Comparison of ENCODE assay signal across 9 cellular contexts in genomic region chr17:60141111-60142018, GRCh38. TPM values are rescaled to one million over a fixed set of nuclear protein-coding genes. Genes with fewer than 3 reads are reported as not detected.
A peak's percentile ranks its signal among the peaks of the same experiment; 100 is the strongest.
DNase-seq lines count a peak whose midpoint lies in the region; ATAC-seq, FAIRE-seq and TF ChIP-seq lines count a peak whose summit lies in the region.
"Had no signal": no experiment of that assay in that cellular context is flagged by ENCODE, and none has a peak within 500 bp of the region (broad histone marks: within the 10 kb centered on the region; RNA-seq: fewer than 3 reads in every experiment).

No MANE protein-coding gene starts in this region.

- H3K56ac ChIP-seq in IMR-90 (ENCODE audit: extremely low read depth, insufficient read depth, low read length) = no peak overlapping the region
- H3K56ac ChIP-seq in H1 (replicated peaks; ENCODE audit: insufficient read length, low read depth, low read length) = no peak overlapping the region

- peaks cover 22% of the 10 kb centered on the region for H3K4me1 ChIP-seq in Caco-2
- peaks cover 11% of the 10 kb centered on the region for H3K4me1 ChIP-seq in IMR-90 (ENCODE audit: control insufficient read depth, insufficient read depth, low read length)
- peaks cover 10 to 29% (median 20%) of the 10 kb centered on the region in 4 experiments for H3K4me1 ChIP-seq in H1 (replicated peaks in 1 of 4; ENCODE audit: control insufficient read depth in 3 of 4, insufficient read depth in 4 of 4, low read length in 3 of 4)
- H3K4me1 ChIP-seq in mesodermal cell (ENCODE audit: control insufficient read depth, insufficient read depth, low read length, poor library complexity, severe bottlenecking) = peaks cover 7% of the 10 kb centered on the region

- ATAC-seq in IMR-90 (ENCODE audit: low read depth) (peak; percentile 12; the same call in 1 of the 2 replicates), T-cell (replicated peaks in 1 of 4) (no peak), GM19463 (IDR thresholded peaks at IDR 0.05; ENCODE audit: unreplicated experiment) (no peak)

- TF ChIP-seq CTCF in Caco-2 (IDR thresholded peaks at IDR 0.05; ENCODE audit: insufficient read depth in 1 of 2, low read depth in 1 of 2, low read length in 1 of 2, severe bottlenecking in 1 of 2, unreplicated experiment in 1 of 2) = no peak
- no peak for TF ChIP-seq CTCF in IMR-90 (conservative IDR thresholded peaks at IDR 0.05; ENCODE audit: low read depth, low read length)
- TF ChIP-seq CTCF in H1 (IDR thresholded peaks at IDR 0.05; ENCODE audit: control extremely low read depth in 1 of 3, insufficient read depth in 1 of 3, low read depth in 1 of 3, low read length in 3 of 3) = no peak

- H3K27me3 ChIP-seq in Caco-2 (replicated peaks; ENCODE audit: control insufficient read depth, insufficient read depth, low read length) (no peaks in the 10 kb centered on the region), IMR-90 (ENCODE audit: control insufficient read depth, insufficient read depth, low read length) (peaks cover 49% of the 10 kb centered on the region), H1 (replicated peaks in 1 of 4; ENCODE audit: control insufficient read depth in 3 of 4, extremely low read depth in 1 of 4, insufficient read depth in 3 of 4, low read length in 3 of 4) (peaks cover 44 to 57% (median 56%) of the 10 kb centered on the region in 4 experiments)

- H2AK9ac ChIP-seq in IMR-90 (replicated peaks; ENCODE audit: low read depth, low read length, poor library complexity) = peak overlapping the region; percentile 52

- H3K14ac ChIP-seq in IMR-90 (replicated peaks; ENCODE audit: low read depth, low read length) = no peak overlapping the region
- no peak overlapping the region for H3K14ac ChIP-seq in H1 (ENCODE audit: insufficient read length)

- no peak for TF ChIP-seq EP300 in H1 (IDR thresholded peaks at IDR 0.05; ENCODE audit: borderline replicate concordance in 1 of 2, low read depth in 2 of 2, low read length in 2 of 2)

- DNase-seq in Caco-2 = peak in 1 of 2 experiments; percentile 26
- peak; percentile 13 for DNase-seq in IMR-90
- peak in 1 of 2 experiments; percentile 69 for DNase-seq in H1 (ENCODE audit: low read depth in 1 of 2, low spot score in 2 of 2)
- DNase-seq in T-cell = no peak
- no peak for DNase-seq in NCI-H2029 (lab: John Stamatoyannopoulos, UW)
- DNase-seq in activated naive CD8-positive, alpha-beta T cell treated with anti-CD3 and anti-CD28 coated beads for 36 hours = no peak
- DNase-seq: activated T-cell treated with anti-CD3 and anti-CD28 coated beads, Interleukin-2, amount 50 U/mL, for 1 hour had no signal

- BruUV-seq in Caco-2 (replicated peaks; lab: Mats Ljungman, UMichigan) = no TSS peak
- BruUV-seq in IMR-90 (replicated peaks; lab: Mats Ljungman, UMichigan) = no TSS peak

- H4K5ac ChIP-seq in IMR-90 (ENCODE audit: low read depth, low read length) = no peak overlapping the region; the same call in 1 of the 2 replicates
- no peak overlapping the region for H4K5ac ChIP-seq in H1 (ENCODE audit: insufficient read length, low read depth, low read length)

- 0 out of 2 replicates have a peak overlapping the region, but pooled peaks have one; percentile 14 for H3K23ac ChIP-seq in IMR-90 (ENCODE audit: low read depth, low read length)
- no peak overlapping the region for H3K23ac ChIP-seq in H1 (ENCODE audit: insufficient read length)

- H3K9me1 ChIP-seq in IMR-90 (ENCODE audit: insufficient read depth, low read length) = no peaks in the 10 kb centered on the region; the same call in 1 of the 2 replicates

- H3K18ac ChIP-seq in IMR-90 (ENCODE audit: low read depth, low read length) (no peak overlapping the region), H1 (ENCODE audit: extremely low read depth, low read length) (no peak overlapping the region)

- intact Hi-C loops in Caco-2 (cut with micrococcal nuclease; ENCODE audit: unreplicated experiment) = no loop called here
- intact Hi-C loops in IMR-90 (cut with micrococcal nuclease) = loop anchor here (2.0 to 10.0 kb wide), 2 partner anchors 31 to 493 kb away; no protein-coding TSS in a partner anchor

- H3K4ac ChIP-seq in IMR-90 (ENCODE audit: low read depth, low read length) (no peak overlapping the region), H1 (replicated peaks; ENCODE audit: insufficient read length, low read depth, low read length) (no peak overlapping the region)

- peak overlapping the region; percentile 1; the same call in 1 of the 2 replicates for H3K9ac ChIP-seq in IMR-90 (ENCODE audit: low read depth, low read length)
- peak overlapping the region in 2 of 4 experiments; percentile 15 to 34; a peak in 1 of 7 replicates for H3K9ac ChIP-seq in H1 (replicated peaks in 1 of 4; ENCODE audit: extremely low read depth in 1 of 4, low read depth in 3 of 4, low read length in 3 of 4)

- H3K36me3 ChIP-seq in Caco-2 (ENCODE audit: control insufficient read depth, insufficient read depth, low read length) (no peaks in the 10 kb centered on the region), IMR-90 (ENCODE audit: control insufficient read depth, insufficient read depth, low read length) (no peaks in the 10 kb centered on the region), H1 (ENCODE audit: control insufficient read depth in 2 of 4, insufficient read depth in 4 of 4, low read length in 3 of 4) (no peaks in the 10 kb centered on the region; a peak in 1 of 8 replicates), mesodermal cell (ENCODE audit: control insufficient read depth, insufficient read depth, low read length) (no peaks in the 10 kb centered on the region)

- dilution Hi-C loops in IMR-90 (cut with HindIII; ENCODE audit: low sequenced_read_pairs, unreplicated experiment) = no loop called here

- H2BK20ac ChIP-seq in IMR-90 (ENCODE audit: low read depth, low read length) (no peak overlapping the region), H1 (ENCODE audit: low read length) (no peak overlapping the region)

- CTCF ChIA-PET in Caco-2 (lab: Charles Lee) = interaction anchor here (0.6 to 1.9 kb wide), 9 partner anchors 9 to 208 kb away, joined by 3 to 8 read pairs (median 3); no protein-coding TSS in a partner anchor
- CTCF ChIA-PET in IMR-90 (lab: Yijun Ruan, JAX) = interaction anchor here (0.6 to 0.7 kb wide), 2 partner anchors 12 to 437 kb away, joined by 3 to 4 read pairs; no protein-coding TSS in a partner anchor
- CTCF ChIA-PET in H1 (lab: Charles Lee; ENCODE audit: partially characterized antibody) = interaction anchor here (0.6 to 10.2 kb wide), 26 partner anchors 8 to 496 kb away, joined by 3 to 148 read pairs (median 4); partner anchors contain the start of gene CA4
- CTCF ChIA-PET in T-cell (lab: Charles Lee) = interaction anchor here (0.6 to 1.0 kb wide), 3 partner anchors 10 to 299 kb away, joined by 3 to 4 read pairs (median 4); no protein-coding TSS in a partner anchor

- peaks cover 8% of the 10 kb centered on the region; the same call in 1 of the 2 replicates for H3K23me2 ChIP-seq in H1 (ENCODE audit: low read depth, low read length)

- H3K4me2 ChIP-seq in IMR-90 (ENCODE audit: low read depth, low read length) (peak overlapping the region; percentile 1; the same call in 1 of the 2 replicates), H1 (ENCODE audit: insufficient read depth in 1 of 2, low read depth in 2 of 2, low read length in 2 of 2) (peak overlapping the region; percentile 75 to 95)

- in situ Hi-C loops in IMR-90 (cut with MboI; ENCODE audit: low sequenced_read_pairs) = loop anchor here (25.0 kb wide), 2 partner anchors 271 to 496 kb away; partner anchors contain the start of gene CHCT1

- H3K4me3 Mint-ChIP-seq in Caco-2 (ENCODE audit: unreplicated experiment) (peak overlapping the region; percentile 73), T-cell (peak overlapping the region in 1 of 3 donors; percentile 16)
- no peak overlapping the region for H3K4me3 Mint-ChIP-seq in activated naive CD8-positive, alpha-beta T cell treated with anti-CD3 and anti-CD28 coated beads for 36 hours

- H2AK5ac ChIP-seq in IMR-90 (ENCODE audit: low read depth, low read length) (no peak overlapping the region), H1 (ENCODE audit: low read depth, low read length) (no peak overlapping the region)

- H3K36me3 Mint-ChIP-seq in Caco-2 (ENCODE audit: insufficient read depth, unreplicated experiment) (no peaks in the 10 kb centered on the region), T-cell (no peaks in the 10 kb centered on the region)
- H3K36me3 Mint-ChIP-seq in activated naive CD8-positive, alpha-beta T cell treated with anti-CD3 and anti-CD28 coated beads for 36 hours = no peaks in the 10 kb centered on the region

- H4K91ac ChIP-seq in IMR-90 (ENCODE audit: insufficient read depth, low read depth, low read length) (peak overlapping the region; percentile 24; the same call in 1 of the 2 replicates), H1 (replicated peaks; ENCODE audit: insufficient read length, low read length) (no peak overlapping the region)

- H3K9me3 ChIP-seq in Caco-2 (no peaks in the 10 kb centered on the region), IMR-90 (ENCODE audit: control insufficient read depth, insufficient read depth, low read length) (no peaks in the 10 kb centered on the region), H1 (ENCODE audit: insufficient read depth in 2 of 2, low read depth in 1 of 2, low read length in 1 of 2) (no peaks in the 10 kb centered on the region), mesodermal cell (ENCODE audit: control insufficient read depth, low read length) (no peaks in the 10 kb centered on the region)

- no peak overlapping the region for H4K8ac ChIP-seq in IMR-90 (ENCODE audit: low read depth in 2 of 2, low read length in 2 of 2)
- no peak overlapping the region for H4K8ac ChIP-seq in H1 (ENCODE audit: extremely low read depth, insufficient read depth, low read length)

- TF ChIP-seq POLR2A in IMR-90 (IDR thresholded peaks at IDR 0.05; ENCODE audit: low read depth, low read length) = no peak
- TF ChIP-seq POLR2A in H1 (IDR thresholded peaks at IDR 0.05; ENCODE audit: control extremely low read depth in 1 of 2, low read depth in 2 of 2, low read length in 2 of 2) = no peak

- no peaks in the 10 kb centered on the region for H3K9me3 Mint-ChIP-seq in Caco-2 (ENCODE audit: unreplicated experiment)
- no peaks in the 10 kb centered on the region for H3K9me3 Mint-ChIP-seq in T-cell
- H3K9me3 Mint-ChIP-seq in activated naive CD8-positive, alpha-beta T cell treated with anti-CD3 and anti-CD28 coated beads for 36 hours = no peaks in the 10 kb centered on the region

- POLR2A ChIA-PET in Caco-2 (lab: Charles Lee) = no interaction called here
- POLR2A ChIA-PET in IMR-90 (lab: Charles Lee; ENCODE audit: unreplicated experiment) = no interaction called here
- POLR2A ChIA-PET in H1 (lab: Charles Lee; ENCODE audit: partially characterized antibody) = interaction anchor here (0.9 to 2.5 kb wide), 7 partner anchors 8 to 34 kb away, joined by 3 to 13 read pairs (median 5); partner anchors contain the start of gene CA4
- POLR2A ChIA-PET in T-cell (lab: Charles Lee) = no interaction called here

- TF ChIP-seq RAD21 in IMR-90 (IDR thresholded peaks at IDR 0.05; ENCODE audit: low read length) = no peak
- TF ChIP-seq RAD21 in H1 (IDR thresholded peaks at IDR 0.05 in 1 of 2, conservative IDR thresholded peaks at IDR 0.05 in 1 of 2; ENCODE audit: low read depth in 2 of 2, low read length in 2 of 2) = no peak

- H2BK15ac ChIP-seq in IMR-90 (ENCODE audit: low read depth, low read length) = no peak overlapping the region
- H2BK15ac ChIP-seq in H1 (ENCODE audit: low read length) = no peak overlapping the region

- H3K27me3 Mint-ChIP-seq in Caco-2 (ENCODE audit: insufficient read depth, unreplicated experiment) = no peaks in the 10 kb centered on the region
- H3K27me3 Mint-ChIP-seq in T-cell = peaks cover 68 to 83% of the 10 kb centered on the region in 2 donors
- H3K27me3 Mint-ChIP-seq in activated naive CD8-positive, alpha-beta T cell treated with anti-CD3 and anti-CD28 coated beads for 36 hours = peaks cover 92% of the 10 kb centered on the region

- H3K4me3 ChIP-seq in Caco-2 (ENCODE audit: low read depth, low read length) (no peak overlapping the region), IMR-90 (ENCODE audit: insufficient read depth, low read depth, low read length) (no peak overlapping the region), H1 (ENCODE audit: extremely low read depth in 1 of 4, insufficient read depth in 2 of 4, low read depth in 3 of 4, low read length in 4 of 4) (peak overlapping the region; percentile 24 to 59 (median 40); a peak in 7 of 8 replicates), mesodermal cell (ENCODE audit: extremely low read depth, insufficient read depth, low read length, poor library complexity, severe bottlenecking) (peak overlapping the region; percentile 5)

- WGBS in IMR-90 (ENCODE audit: extremely low coverage in 2 of 2, insufficient read length in 1 of 2), 2 experiments = 27% methylated on average over 22 of the region's 52 CpGs; no CpG with 5 or more reads in 1 of the 2 experiments
- 16% methylated on average over 44 of the region's 52 CpGs; no CpG with 5 or more reads in 1 of the 2 experiments for WGBS in H1 (ENCODE audit: extremely low coverage in 1 of 2, insufficient coverage in 1 of 2, insufficient read length in 1 of 2, insufficient replicate concordance in 2 of 2, low coverage in 1 of 2, low lambda C conversion rate in 2 of 2, missing lambda C conversion rate in 1 of 2), 2 experiments
- 10 to 12% methylated on average over 45 to 48 of the region's 52 CpGs for WGBS in mesodermal cell (ENCODE audit: insufficient coverage in 2 of 2), 2 experiments

- H2BK120ac ChIP-seq in IMR-90 (ENCODE audit: low read depth, low read length) (no peak overlapping the region), H1 (replicated peaks; ENCODE audit: low read depth, low read length) (no peak overlapping the region)

- no peaks in the 10 kb centered on the region for H3K79me1 ChIP-seq in IMR-90 (ENCODE audit: low read depth in 1 of 2, low read length in 2 of 2)
- H3K79me1 ChIP-seq in H1 (ENCODE audit: low read depth, low read length) = no peaks in the 10 kb centered on the region

- no peak overlapping the region for H2BK12ac ChIP-seq in H1 (ENCODE audit: low read depth, low read length)

- H2AFZ ChIP-seq in IMR-90 (replicated peaks; ENCODE audit: low read length, poor library complexity) (peak overlapping the region; percentile 40), H1 (ENCODE audit: low read length) (no peak overlapping the region)

- H3K79me2 ChIP-seq in H1 (ENCODE audit: control insufficient read depth in 1 of 2, insufficient read depth in 2 of 2, low read length in 2 of 2) = no peaks in the 10 kb centered on the region

- no peak for FAIRE-seq in H1 (lab: Jason Lieb, UNC)

- H4K20me1 ChIP-seq in IMR-90 (ENCODE audit: insufficient read depth, low read length) (no peaks in the 10 kb centered on the region), H1 (replicated peaks in 1 of 2; ENCODE audit: control insufficient read depth in 1 of 2, insufficient read depth in 2 of 2, low read length in 2 of 2) (peaks cover 2 to 8% of the 10 kb centered on the region in 2 experiments)

- H2BK5ac ChIP-seq in IMR-90 (ENCODE audit: low read depth, low read length, poor library complexity, severe bottlenecking) = no peak overlapping the region
- no peak overlapping the region for H2BK5ac ChIP-seq in H1 (ENCODE audit: low read depth, low read length)

- peak overlapping the region; percentile 46 for H3K27ac Mint-ChIP-seq in Caco-2 (ENCODE audit: unreplicated experiment)
- peak overlapping the region in 1 of 2 donors; percentile 21 for H3K27ac Mint-ChIP-seq in T-cell
- H3K27ac Mint-ChIP-seq in activated naive CD8-positive, alpha-beta T cell treated with anti-CD3 and anti-CD28 coated beads for 36 hours = no peak overlapping the region

- peaks cover 39% of the 10 kb centered on the region for H3K4me1 Mint-ChIP-seq in Caco-2 (ENCODE audit: low read depth, unreplicated experiment)
- peaks cover 17 to 36% (median 27%) of the 10 kb centered on the region in 3 donors for H3K4me1 Mint-ChIP-seq in T-cell
- H3K4me1 Mint-ChIP-seq in activated naive CD8-positive, alpha-beta T cell treated with anti-CD3 and anti-CD28 coated beads for 36 hours = peaks cover 12% of the 10 kb centered on the region

- H3K27ac ChIP-seq in IMR-90 (ENCODE audit: insufficient read depth, low read length) = peak overlapping the region; percentile 14; the same call in 1 of the 2 replicates
- H3K27ac ChIP-seq in H1 (ENCODE audit: low read depth, low read length) = no peak overlapping the region
- no peak overlapping the region for H3K27ac ChIP-seq in mesodermal cell (ENCODE audit: low read depth, low read length, severe bottlenecking)

RNA-seq across cellular contexts. Expression of gene CA4, which starts 8.4 kb away (rescaled TPM):
- total RNA-seq in Caco-2 (2022) (not detected in 2 replicates), IMR-90 (2012; rRNA removed) (not detected in 2 replicates), T-cell (not detected)
- polyA plus RNA-seq in IMR-90 (2012; rRNA removed) (not detected in 2 replicates), H1 (2011; rRNA removed) (3.6 and 6.8 TPM in 2 replicates)
- polyA plus RNA-seq in IMR-90 (2012; cell fraction: cytosol; rRNA removed) = not detected in 2 replicates
- not detected in 2 replicates for polyA plus RNA-seq in IMR-90 (2012; cell fraction: nucleus; rRNA removed; ENCODE audit: low replicate concordance)
- 3.6 and 4.2 TPM in 2 replicates for total RNA-seq in H1 (2021; fragmentation: NEBNext Ultra II Directional; extraction: Animal tissue kit (Norgen Biotek cat#: 25700))
- 7.0 TPM for polyA plus RNA-seq in H1 (2011; cell fraction: cytosol; rRNA removed)
- polyA plus RNA-seq in H1 (2011; cell fraction: nucleus; rRNA removed) = 7.7 TPM
- polyA plus RNA-seq in H1 (2012, experiment 1 of 2) = 2.7 to 4.3 TPM (median 3.7 TPM) in 4 replicates
- 3.3 TPM for polyA plus RNA-seq in H1 (2012, experiment 2 of 2)
- 16.2 TPM for polyA plus RNA-seq in H1 (2013, experiment 1 of 2)
- polyA plus RNA-seq in H1 (2013, experiment 2 of 2) = 16.6 TPM
- polyA minus RNA-seq in H1 (2011; rRNA and poly(A)+ RNA removed) = 1.8 and 3.5 TPM in 2 replicates
- polyA minus RNA-seq in H1 (2011; cell fraction: cytosol; rRNA and poly(A)+ RNA removed) = not detected
- polyA minus RNA-seq in H1 (2011; cell fraction: nucleus; rRNA and poly(A)+ RNA removed) = 1.7 TPM
- 0.44 TPM for polyA plus RNA-seq in mesodermal cell (2013, experiment 1 of 2)
- 0.46 TPM for polyA plus RNA-seq in mesodermal cell (2013, experiment 2 of 2)
- total RNA-seq in activated naive CD8-positive, alpha-beta T cell treated with anti-CD3 and anti-CD28 coated beads for 36 hours = not detected

Comparison
In these comparisons a context has a peak if more than half of its experiments do, and no peak if none do; other contexts are left out.
1. H3K4me3 ChIP-seq: peak in H1 (4 of 4) and mesodermal cell (single experiment); none in Caco-2 (single experiment) and IMR-90 (single experiment).